34 cellular contexts compared by ENCODE assay signal in the genomic region with DNA sequence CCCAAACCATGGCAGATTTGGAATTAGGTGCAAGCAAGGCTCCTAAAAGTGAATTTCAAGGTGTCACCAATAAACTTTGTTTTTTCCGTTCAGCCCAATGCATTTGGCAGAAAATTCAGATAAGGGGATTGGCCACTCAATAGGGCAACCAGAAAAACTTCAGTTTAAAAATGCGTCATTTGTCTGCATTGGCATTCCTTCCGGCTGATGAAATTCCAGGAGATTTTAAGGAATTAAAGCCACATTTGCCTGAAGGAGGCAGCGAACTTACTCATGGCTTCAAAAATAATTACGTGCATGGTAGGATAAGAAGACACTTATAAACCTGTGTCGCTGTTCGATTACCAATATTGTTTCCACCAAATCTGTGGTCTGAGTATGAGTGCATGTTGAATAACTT.
"Had no signal": no experiment of that assay in that cellular context is flagged by ENCODE, and none has a peak within 500 bp of the region (broad histone marks: within the 10 kb centered on the region; RNA-seq: fewer than 3 reads in every experiment).

No MANE protein-coding gene starts in this region.

- H3K27ac Mint-ChIP-seq: activated CD8-positive, alpha-beta T cell treated with anti-CD3 and anti-CD28 coated beads for 36 hours; activated naive CD8-positive, alpha-beta T cell treated with anti-CD3 and anti-CD28 coated beads for 36 hours; activated T-cell treated with anti-CD3 and anti-CD28 coated beads, Interleukin-2, amount 50 U/mL, for 72 hours; activated T-helper 17 cell treated with anti-CD3 and anti-CD28 coated beads, Interleukin-2, amount 50 U/mL, for 72 hours had no signal

- ATAC-seq: activated CD8-positive, alpha-beta T cell treated with anti-CD3 and anti-CD28 coated beads for 36 hours; activated T-cell treated with anti-CD3 and anti-CD28 coated beads, Interleukin-2, amount 50 U/mL, for 72 hours; activated T-helper 17 cell treated with anti-CD3 and anti-CD28 coated beads, Interleukin-2, amount 50 U/mL, for 72 hours; Right ventricle myocardium inferior had no signal

- H3K4me1 ChIP-seq: Peyer's patch had no signal

- H3K4me3 Mint-ChIP-seq: activated CD8-positive, alpha-beta T cell treated with anti-CD3 and anti-CD28 coated beads for 36 hours; activated naive CD8-positive, alpha-beta T cell treated with anti-CD3 and anti-CD28 coated beads for 36 hours; activated T-cell treated with anti-CD3 and anti-CD28 coated beads, Interleukin-2, amount 50 U/mL, for 72 hours; activated T-helper 17 cell treated with anti-CD3 and anti-CD28 coated beads, Interleukin-2, amount 50 U/mL, for 72 hours had no signal

- H3K36me3 ChIP-seq: brain microvascular endothelial cell, Peyer's patch, WERI-Rb-1 had no signal

- H3K27ac ChIP-seq: brain microvascular endothelial cell, Peyer's patch, RWPE1, WERI-Rb-1 had no signal

- H3K4me3 ChIP-seq: Peyer's patch had no signal

- H3K9me3 Mint-ChIP-seq: activated CD8-positive, alpha-beta T cell treated with anti-CD3 and anti-CD28 coated beads for 36 hours; activated naive CD8-positive, alpha-beta T cell treated with anti-CD3 and anti-CD28 coated beads for 36 hours; activated T-helper 17 cell treated with anti-CD3 and anti-CD28 coated beads, Interleukin-2, amount 50 U/mL, for 72 hours had no signal

- H3K27me3 ChIP-seq: brain microvascular endothelial cell, Peyer's patch had no signal

- H3K9me3 ChIP-seq: Peyer's patch had no signal

- DNase-seq: activated CD4-positive, alpha-beta T cell treated with anti-CD3 and anti-CD28 coated beads for 1 hour; activated CD4-positive, alpha-beta T cell treated with anti-CD3 and anti-CD28 coated beads for 48 hours; activated CD4-positive, alpha-beta T cell treated with anti-CD3 and anti-CD28 coated beads, Interleukin-2, amount 50 U/mL, for 4 hours; activated CD4-positive, CD25-positive, alpha-beta regulatory T cell; activated CD8-positive, alpha-beta T cell treated with anti-CD3 and anti-CD28 coated beads for 36 hours; activated effector memory CD4-positive, alpha-beta T cell treated with anti-CD3 and anti-CD28 coated beads, Interleukin-2, amount 50 U/mL, for 16 hours; activated naive CD4-positive, alpha-beta T cell; activated naive CD4-positive, alpha-beta T cell treated with anti-CD3 and anti-CD28 coated beads, Interleukin-2, amount 50 U/mL, for 16 hours; activated naive CD8-positive, alpha-beta T cell treated with anti-CD3 and anti-CD28 coated beads for 36 hours; activated T-cell treated with anti-CD3 and anti-CD28 coated beads, Interleukin-2, amount 50 U/mL, for 1 hour; activated T-cell treated with anti-CD3 and anti-CD28 coated beads, Interleukin-2, amount 50 U/mL, for 72 hours; amniotic stem cell; aorta; brain microvascular endothelial cell; central memory CD4-positive, alpha-beta T cell; NCI-H1105; NCI-H1417 treated with DMSO at 0.1 percent for 48 hours; NCI-H187 treated with DMSO at 0.1 percent for 48 hours; NCI-H2081; NCI-H226; NCI-H446 treated with DMSO at 0.1 percent for 48 hours; NCI-H524; NCI-H69; NCI-H82; Peyer's patch; SIG-M5; SW 1271; T-helper 1 cell; T-helper 2 cell; T-helper 9 cell; WERI-Rb-1 had no signal

- H3K4me1 Mint-ChIP-seq: activated naive CD8-positive, alpha-beta T cell treated with anti-CD3 and anti-CD28 coated beads for 36 hours; activated T-helper 17 cell treated with anti-CD3 and anti-CD28 coated beads, Interleukin-2, amount 50 U/mL, for 72 hours had no signal

- H3K36me3 Mint-ChIP-seq: activated naive CD8-positive, alpha-beta T cell treated with anti-CD3 and anti-CD28 coated beads for 36 hours had no signal
